ENCODE assay signal across 8 cellular contexts in the genomic region with DNA sequence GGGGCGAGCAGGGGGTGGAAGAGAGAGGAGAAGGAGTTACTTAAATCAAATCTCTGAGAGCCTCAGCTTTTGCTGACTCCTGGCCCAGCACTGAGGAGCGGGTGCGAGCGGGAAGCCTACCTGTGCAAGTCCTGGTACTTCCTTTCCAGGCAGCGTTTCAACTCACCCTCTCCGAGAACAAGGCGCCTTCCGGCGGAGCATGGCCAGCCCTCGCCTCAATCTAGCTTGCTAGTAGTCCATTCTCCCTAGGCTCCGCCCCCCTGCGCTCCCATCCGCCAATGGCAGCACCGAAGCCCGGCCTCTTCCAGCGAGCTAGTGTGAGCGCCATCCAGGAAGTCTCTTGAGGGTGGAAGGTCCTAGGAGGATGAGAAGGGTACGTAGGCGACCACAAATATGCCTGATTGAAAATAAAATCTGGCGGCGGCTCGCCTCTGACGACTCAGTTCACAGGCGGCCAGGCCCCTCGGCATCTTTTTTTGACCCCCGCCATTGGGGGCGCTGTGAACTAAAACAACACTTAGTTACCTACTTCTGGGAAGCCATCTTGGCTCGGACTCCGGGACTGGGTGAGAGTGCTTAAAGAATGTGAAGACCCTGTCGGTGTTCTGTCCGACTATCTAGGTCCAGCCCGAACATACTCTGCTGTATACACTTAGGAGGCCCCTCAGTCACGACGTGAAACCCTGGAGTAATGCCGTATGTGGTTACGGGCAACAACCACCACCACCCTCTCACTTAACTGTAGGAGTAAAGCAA. TPM values are rescaled to one million over a fixed set of nuclear protein-coding genes. Genes with fewer than 3 reads are reported as not detected.
DNase-seq lines count a peak whose midpoint lies in the region; ATAC-seq and TF ChIP-seq lines count a peak whose summit lies in the region.

A gene with protein sequence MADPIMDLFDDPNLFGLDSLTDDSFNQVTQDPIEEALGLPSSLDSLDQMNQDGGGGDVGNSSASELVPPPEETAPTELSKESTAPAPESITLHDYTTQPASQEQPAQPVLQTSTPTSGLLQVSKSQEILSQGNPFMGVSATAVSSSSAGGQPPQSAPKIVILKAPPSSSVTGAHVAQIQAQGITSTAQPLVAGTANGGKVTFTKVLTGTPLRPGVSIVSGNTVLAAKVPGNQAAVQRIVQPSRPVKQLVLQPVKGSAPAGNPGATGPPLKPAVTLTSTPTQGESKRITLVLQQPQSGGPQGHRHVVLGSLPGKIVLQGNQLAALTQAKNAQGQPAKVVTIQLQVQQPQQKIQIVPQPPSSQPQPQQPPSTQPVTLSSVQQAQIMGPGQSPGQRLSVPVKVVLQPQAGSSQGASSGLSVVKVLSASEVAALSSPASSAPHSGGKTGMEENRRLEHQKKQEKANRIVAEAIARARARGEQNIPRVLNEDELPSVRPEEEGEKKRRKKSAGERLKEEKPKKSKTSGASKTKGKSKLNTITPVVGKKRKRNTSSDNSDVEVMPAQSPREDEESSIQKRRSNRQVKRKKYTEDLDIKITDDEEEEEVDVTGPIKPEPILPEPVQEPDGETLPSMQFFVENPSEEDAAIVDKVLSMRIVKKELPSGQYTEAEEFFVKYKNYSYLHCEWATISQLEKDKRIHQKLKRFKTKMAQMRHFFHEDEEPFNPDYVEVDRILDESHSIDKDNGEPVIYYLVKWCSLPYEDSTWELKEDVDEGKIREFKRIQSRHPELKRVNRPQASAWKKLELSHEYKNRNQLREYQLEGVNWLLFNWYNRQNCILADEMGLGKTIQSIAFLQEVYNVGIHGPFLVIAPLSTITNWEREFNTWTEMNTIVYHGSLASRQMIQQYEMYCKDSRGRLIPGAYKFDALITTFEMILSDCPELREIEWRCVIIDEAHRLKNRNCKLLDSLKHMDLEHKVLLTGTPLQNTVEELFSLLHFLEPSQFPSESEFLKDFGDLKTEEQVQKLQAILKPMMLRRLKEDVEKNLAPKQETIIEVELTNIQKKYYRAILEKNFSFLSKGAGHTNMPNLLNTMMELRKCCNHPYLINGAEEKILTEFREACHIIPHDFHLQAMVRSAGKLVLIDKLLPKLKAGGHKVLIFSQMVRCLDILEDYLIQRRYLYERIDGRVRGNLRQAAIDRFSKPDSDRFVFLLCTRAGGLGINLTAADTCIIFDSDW (N-terminal part only) (minus strand): TSS at position 212 of the 756 bp plus-strand sequence. CDS start 24,480 bp downstream, outside the sequence.

- peak; percentile 100 for ATAC-seq in gastroesophageal sphincter

- H3K27me3 ChIP-seq in gastroesophageal sphincter (no peaks in the 10 kb centered on the region), suprapubic skin (no peaks in the 10 kb centered on the region)

- H3K9me3 ChIP-seq in gastroesophageal sphincter: no peaks in the 10 kb centered on the region
- no peaks in the 10 kb centered on the region for H3K9me3 ChIP-seq in suprapubic skin

- peak in 3 of 4 experiments; percentile 27 to 68 (median 57) for TF ChIP-seq CTCF in gastroesophageal sphincter (IDR thresholded peaks at IDR 0.05)
- peak; percentile 24 to 43 for TF ChIP-seq CTCF in suprapubic skin (IDR thresholded peaks at IDR 0.05)

- no peak for TF ChIP-seq EP300 in gastroesophageal sphincter (IDR thresholded peaks at IDR 0.05)
- TF ChIP-seq EP300 in suprapubic skin (IDR thresholded peaks at IDR 0.05): no peak

- H3K27ac Mint-ChIP-seq in activated naive CD4-positive, alpha-beta T cell treated with anti-CD3 and anti-CD28 coated beads, Interleukin-2, amount 10 ng/mL, durations not matched to agents 7 days and 5 days: peak within 1 kb of the TSS; percentile 99

- H3K36me3 ChIP-seq in gastroesophageal sphincter (peaks cover 0 to 32% of the 10 kb centered on the region in 2 donors), suprapubic skin (peaks cover 13% of the 10 kb centered on the region)

- peak within 1 kb of the TSS; percentile 93 for H3K4me3 Mint-ChIP-seq in activated naive CD4-positive, alpha-beta T cell treated with anti-CD3 and anti-CD28 coated beads, Interleukin-2, amount 10 ng/mL, durations not matched to agents 7 days and 5 days

- WGBS in gastroesophageal sphincter (ENCODE audit: low coverage in 1 of 2), 2 donors: 0% methylated on average over 4 to 7 of the region's 36 CpGs
- WGBS in suprapubic skin: under 1% methylated on average over 33 of the region's 36 CpGs

- H3K27ac ChIP-seq in gastroesophageal sphincter (peak within 1 kb of the TSS; percentile 89 to 96 (median 94)), suprapubic skin (peak within 1 kb of the TSS; percentile 97)

- H3K4me1 Mint-ChIP-seq in activated naive CD4-positive, alpha-beta T cell treated with anti-CD3 and anti-CD28 coated beads, Interleukin-2, amount 10 ng/mL, durations not matched to agents 7 days and 5 days: peaks cover 37% of the 10 kb centered on the region

- H3K4me1 ChIP-seq in gastroesophageal sphincter (peaks cover 0 to 43% (median 9%) of the 10 kb centered on the region in 3 donors), suprapubic skin (peaks cover 30% of the 10 kb centered on the region)

- H3K4me3 ChIP-seq in gastroesophageal sphincter (peak within 1 kb of the TSS; percentile 68 to 88), suprapubic skin (peak within 1 kb of the TSS; percentile 62)

- TF ChIP-seq POLR2A in gastroesophageal sphincter (IDR thresholded peaks at IDR 0.05) (peak in 1 of 2 donors; percentile 27), suprapubic skin (IDR thresholded peaks at IDR 0.05) (peak in 1 of 2 donors; percentile 57)

- CTCF ChIA-PET in HEK293T (lab: Yijun Ruan, JAX): interaction anchor here (0.6 to 1.8 kb wide), 5 partner anchors 9 to 157 kb away, joined by 3 to 6 read pairs (median 3); a partner anchor contains a TSS
- CTCF ChIA-PET in activated naive CD4-positive, alpha-beta T cell treated with anti-CD3 and anti-CD28 coated beads, Interleukin-2, amount 10 ng/mL, durations not matched to agents 7 days and 5 days (lab: Charles Lee): interaction anchor here (0.9 to 2.5 kb wide), 11 partner anchors 10 to 214 kb away, joined by 3 to 17 read pairs (median 4); a partner anchor contains a TSS

- no peaks in the 10 kb centered on the region for H3K9me3 Mint-ChIP-seq in activated naive CD4-positive, alpha-beta T cell treated with anti-CD3 and anti-CD28 coated beads, Interleukin-2, amount 10 ng/mL, durations not matched to agents 7 days and 5 days

- no peaks in the 10 kb centered on the region for H3K27me3 Mint-ChIP-seq in activated naive CD4-positive, alpha-beta T cell treated with anti-CD3 and anti-CD28 coated beads, Interleukin-2, amount 10 ng/mL, durations not matched to agents 7 days and 5 days

- peaks cover 33% of the 10 kb centered on the region for H3K36me3 Mint-ChIP-seq in activated naive CD4-positive, alpha-beta T cell treated with anti-CD3 and anti-CD28 coated beads, Interleukin-2, amount 10 ng/mL, durations not matched to agents 7 days and 5 days

- POLR2A ChIA-PET in HEK293T (lab: Yijun Ruan, JAX): interaction anchor here (0.6 to 3.3 kb wide), 11 partner anchors 9 to 100 kb away, joined by 3 to 57 read pairs (median 5); a partner anchor contains a TSS

- peak; percentile 96 for DNase-seq in GM04503 (ENCODE audit: low read depth)
- peak; percentile 96 for DNase-seq in HEK293T (ENCODE audit: extremely low spot score)
- DNase-seq in MV-4-11 (lab: John Stamatoyannopoulos, UW): peak; percentile 100
- DNase-seq in SK-N-DZ (ENCODE audit: low spot score): peak; percentile 100
- DNase-seq in activated naive CD4-positive, alpha-beta T cell treated with anti-CD3 and anti-CD28 coated beads, Interleukin-2, amount 10 ng/mL, durations not matched to agents 7 days and 5 days: peak; percentile 100
- DNase-seq in non-pigmented ciliary epithelial cell (ENCODE audit: low read depth): peak; percentile 99
- DNase-seq in suprapubic skin (ENCODE audit: low spot score in 2 of 2): peak; percentile 100

TF ChIP-seq in HEK293T, 16 proteins besides CTCF, POLR2A, EP300 and RAD21:
- TF ChIP-seq FOXM1 (IDR thresholded peaks at IDR 0.05; ENCODE audit: borderline replicate concordance) (no peak), FOXA1 (IDR thresholded peaks at IDR 0.05) (no peak), BHLHE40 (IDR thresholded peaks at IDR 0.05; ENCODE audit: borderline replicate concordance) (no peak), SUZ12 (IDR thresholded peaks at IDR 0.05) (no peak), TARDBP (IDR thresholded peaks at IDR 0.05) (no peak), HDGF (IDR thresholded peaks at IDR 0.05; ENCODE audit: borderline replicate concordance) (no peak), FOXK2 (IDR thresholded peaks at IDR 0.05) (no peak), LEF1 (IDR thresholded peaks at IDR 0.05; ENCODE audit: borderline replicate concordance) (no peak), L3MBTL2 (conservative IDR thresholded peaks at IDR 0.05) (no peak), ELF4 (IDR thresholded peaks at IDR 0.05) (peak; percentile 74), SP1 (IDR thresholded peaks at IDR 0.05) (no peak), CTBP1 (IDR thresholded peaks at IDR 0.05; ENCODE audit: borderline replicate concordance) (no peak), ARNT (IDR thresholded peaks at IDR 0.05) (no peak), ZNF384 (IDR thresholded peaks at IDR 0.05) (no peak), NFRKB (IDR thresholded peaks at IDR 0.05) (peak; percentile 69; the same call in 1 of the 2 replicates)
- TF ChIP-seq, protein P1, sequence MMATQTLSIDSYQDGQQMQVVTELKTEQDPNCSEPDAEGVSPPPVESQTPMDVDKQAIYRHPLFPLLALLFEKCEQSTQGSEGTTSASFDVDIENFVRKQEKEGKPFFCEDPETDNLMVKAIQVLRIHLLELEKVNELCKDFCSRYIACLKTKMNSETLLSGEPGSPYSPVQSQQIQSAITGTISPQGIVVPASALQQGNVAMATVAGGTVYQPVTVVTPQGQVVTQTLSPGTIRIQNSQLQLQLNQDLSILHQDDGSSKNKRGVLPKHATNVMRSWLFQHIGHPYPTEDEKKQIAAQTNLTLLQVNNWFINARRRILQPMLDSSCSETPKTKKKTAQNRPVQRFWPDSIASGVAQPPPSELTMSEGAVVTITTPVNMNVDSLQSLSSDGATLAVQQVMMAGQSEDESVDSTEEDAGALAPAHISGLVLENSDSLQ (IDR thresholded peaks at IDR 0.05): no peak
TF ChIP-seq in HEK293T: peak in this region for 2.

RNA-seq across cellular contexts. Expression of the gene that starts here (rescaled TPM):
- polyA plus RNA-seq in SK-N-DZ (2014; cell fraction: cytosol; rRNA removed): 30.9 and 31.2 TPM in 2 replicates
- polyA plus RNA-seq in SK-N-DZ (2014; cell fraction: nucleus; rRNA removed): 45.7 and 70.5 TPM in 2 replicates
- total RNA-seq in gastroesophageal sphincter: 10 to 100 TPM; 47.4 to 59.0 (median 53.3) TPM
- 100 to 1,000 TPM in 2 of 4 donors, 10 to 100 TPM in 2; 67.3 to 122 (median 101) TPM for total RNA-seq in suprapubic skin

Comparison
In these comparisons a context has a peak if more than half of its experiments do, and no peak if none do; other contexts are left out.
1. Peak in every context shown above with its lines: DNase-seq, ATAC-seq, H3K4me3 ChIP-seq and H3K27ac ChIP-seq.